Comparison of ENCODE assay signal across 11 cellular contexts in genomic region chr14:70888681-70889175, GRCh38. TPM values are rescaled to one million over a fixed set of nuclear protein-coding genes. Genes with fewer than 3 reads are reported as not detected.
A peak's percentile ranks its signal among the peaks of the same experiment; 100 is the strongest.
DNase-seq lines count a peak whose midpoint lies in the region; ATAC-seq and TF ChIP-seq lines count a peak whose summit lies in the region.
"Had no signal": no experiment of that assay in that cellular context is flagged by ENCODE, and none has a peak within 500 bp of the region (broad histone marks: within the 10 kb centered on the region; RNA-seq: fewer than 3 reads in every experiment).

No MANE protein-coding gene starts in this region.

- H3K4me1 ChIP-seq in breast epithelium = no peaks in the 10 kb centered on the region

- CTCF ChIA-PET in MCF 10A (lab: Yijun Ruan, JAX) = interaction anchor here (0.5 to 2.2 kb wide), 5 partner anchors 9 to 119 kb away, joined by 3 to 16 read pairs (median 6); partner anchors contain the start of gene PCNX1
- CTCF ChIA-PET in T-cell (lab: Charles Lee) = interaction anchor here in 1 of 2 donors (1.6 kb wide), 1 partner anchor 71 kb away, joined by 8 read pairs; no protein-coding TSS in a partner anchor

- ATAC-seq in T-cell (replicated peaks in 1 of 4) = peak; percentile 33 to 62 (median 42)
- no peak for ATAC-seq in GM21576 (IDR thresholded peaks at IDR 0.05; ENCODE audit: unreplicated experiment)
- no peak for ATAC-seq in HG03354 (IDR thresholded peaks at IDR 0.05; ENCODE audit: poor library complexity, severe bottlenecking, unreplicated experiment)

- H3K27ac Mint-ChIP-seq in MCF 10A (ENCODE audit: low read depth, unreplicated experiment) (peak overlapping the region; percentile 42), T-cell (peak overlapping the region; percentile 50 to 79)

- no peak for TF ChIP-seq POLR2A in breast epithelium (IDR thresholded peaks at IDR 0.05)

- no peaks in the 10 kb centered on the region for H3K27me3 ChIP-seq in breast epithelium
- H3K27me3 ChIP-seq: heart left ventricle had no signal

- H3K9me3 Mint-ChIP-seq in MCF 10A (ENCODE audit: unreplicated experiment) = no peaks in the 10 kb centered on the region
- no peaks in the 10 kb centered on the region for H3K9me3 Mint-ChIP-seq in T-cell

- no peaks in the 10 kb centered on the region for H3K27me3 Mint-ChIP-seq in MCF 10A (ENCODE audit: insufficient read depth, unreplicated experiment)
- no peaks in the 10 kb centered on the region for H3K27me3 Mint-ChIP-seq in T-cell

- no peaks in the 10 kb centered on the region for H3K9me3 ChIP-seq in breast epithelium
- H3K9me3 ChIP-seq: heart left ventricle had no signal

- peak overlapping the region in 1 of 2 donors; percentile 62 for H3K27ac ChIP-seq in breast epithelium
- H3K27ac ChIP-seq: C4-2B had no signal

- no peak overlapping the region for H3K4me3 ChIP-seq in breast epithelium
- H3K4me3 ChIP-seq: heart left ventricle had no signal

- no TSS peak for BruUV-seq in MCF 10A (replicated peaks; lab: Mats Ljungman, UMichigan)

- H3K36me3 Mint-ChIP-seq in MCF 10A (ENCODE audit: insufficient read depth, unreplicated experiment) (no peaks in the 10 kb centered on the region), T-cell (no peaks in the 10 kb centered on the region)

- H3K4me1 Mint-ChIP-seq in MCF 10A (ENCODE audit: insufficient read depth, unreplicated experiment) = peaks cover 32% of the 10 kb centered on the region
- H3K4me1 Mint-ChIP-seq in T-cell = peaks cover 75 to 91% (median 90%) of the 10 kb centered on the region in 3 donors

- intact Hi-C loops in MCF 10A (cut with micrococcal nuclease) (no loop called here), breast epithelium (cut with DNase I; ENCODE audit: low total_unique reads) (no loop called here)

- POLR2A ChIA-PET in MCF 10A (lab: Yijun Ruan, JAX) = interaction anchor here (0.6 to 1.6 kb wide), 10 partner anchors 8 to 42 kb away, joined by 3 to 12 read pairs (median 3); partner anchors contain the start of gene PCNX1
- POLR2A ChIA-PET in T-cell (lab: Charles Lee) = interaction anchor here (0.6 to 0.7 kb wide), 2 partner anchors 21 to 92 kb away, joined by 3 read pairs; no protein-coding TSS in a partner anchor

- H3K36me3 ChIP-seq in breast epithelium = no peaks in the 10 kb centered on the region
- H3K36me3 ChIP-seq: heart left ventricle had no signal

- peak; percentile 43 for DNase-seq in MCF 10A (ENCODE audit: unreplicated experiment)
- DNase-seq in breast epithelium (ENCODE audit: low spot score in 2 of 2) = no peak
- DNase-seq in T-cell = peak in 4 of 34 experiments; percentile 13 to 22 (median 16)
- DNase-seq in fibroblast of peridontal ligament (ENCODE audit: extremely low read depth) = peak; percentile 48
- DNase-seq in NCI-H187 treated with DMSO at 0.1 percent for 48 hours (lab: John Stamatoyannopoulos, UW) = no peak
- no peak for DNase-seq in T1000 (lab: John Stamatoyannopoulos, UW)
- DNase-seq: heart left ventricle, NCI-H1436 treated with DMSO at 0.1 percent for 48 hours had no signal

- H3K4me3 Mint-ChIP-seq in MCF 10A (ENCODE audit: unreplicated experiment) = no peak overlapping the region
- no peak overlapping the region for H3K4me3 Mint-ChIP-seq in T-cell

- TF ChIP-seq CTCF in MCF 10A (IDR thresholded peaks at IDR 0.05; ENCODE audit: unreplicated experiment) (no peak), breast epithelium (IDR thresholded peaks at IDR 0.05) (no peak)

RNA-seq across cellular contexts. Expression of gene PCNX1, which starts 18.5 kb away (rescaled TPM):
- total RNA-seq in MCF 10A (2022) (48.7 and 55.6 TPM in 2 replicates), breast epithelium (100 to 1,000 TPM in 1 of 3 donors, 10 to 100 TPM in 2; 61.8 to 105 (median 92.5) TPM), T-cell (100 to 1,000 TPM in 2 of 5 donors, 10 to 100 TPM in 3; 80.8 to 140 (median 86.3) TPM)

Comparison
In these comparisons a context has a peak if more than half of its experiments do, and no peak if none do; other contexts are left out.
1. DNase-seq: peak in MCF 10A (single experiment) and fibroblast of peridontal ligament (single experiment); none in breast epithelium (0 of 2), NCI-H187 treated with DMSO at 0.1 percent for 48 hours (single experiment) and T1000 (single experiment).
2. ATAC-seq: peak in T-cell (4 of 4); none in GM21576 (single experiment) and HG03354 (single experiment).